19 cellular contexts compared by ENCODE assay signal in genomic region chr17:45233423-45233924, GRCh38. TPM values are rescaled to one million over a fixed set of nuclear protein-coding genes. Genes with fewer than 3 reads are reported as not detected.
DNase-seq lines count a peak whose midpoint lies in the region; ATAC-seq and TF ChIP-seq lines count a peak whose summit lies in the region.
"Had no signal": no experiment of that assay in that cellular context is flagged by ENCODE, and none has a peak within 500 bp of the region (broad histone marks: within the 10 kb centered on the region; RNA-seq: fewer than 3 reads in every experiment).

No MANE protein-coding gene starts in this region.

- DNase-seq in activated effector memory CD4-positive, alpha-beta T cell treated with anti-CD3 and anti-CD28 coated beads, Interleukin-2, amount 50 U/mL, for 16 hours = peak; percentile 61
- DNase-seq in activated effector memory CD4-positive, alpha-beta T cell treated with Interleukin-2 at 50 U/mL for 16 hours = no peak
- peak; percentile 53 for DNase-seq in RWPE2 (ENCODE audit: low spot score)
- no peak for DNase-seq in effector memory CD4-positive, alpha-beta T cell
- DNase-seq in spleen = peak; percentile 72
- no peak for DNase-seq in PC-3
- DNase-seq: activated CD8-positive, alpha-beta memory T cell treated with anti-CD3 and anti-CD28 coated beads, Interleukin-2, amount 50 U/mL, for 4 hours; H7; KBM-7; left ventricle myocardium inferior; mucosa of descending colon; NCI-H2081; NCI-H510A; uterus had no signal

- POLR2A ChIA-PET in PC-3 (lab: Charles Lee; ENCODE audit: unreplicated experiment) = no interaction called here

- whole genome bisulfite sequencing in spleen, 5 donors = 76 to 86% (median 79%) methylated on average over 8 of the region's 8 CpGs

- H2AFZ ChIP-seq in PC-3 (ENCODE audit: low read length) = no peak overlapping the region

- ATAC-seq in RWPE2 (ENCODE audit: low read depth) = no peak
- ATAC-seq in PC-3 = no peak
- no peak for ATAC-seq in HG03097 (IDR thresholded peaks at IDR 0.05; ENCODE audit: low FRiP score, unreplicated experiment)
- no peak for ATAC-seq in GM19328 (IDR thresholded peaks at IDR 0.05; ENCODE audit: unreplicated experiment)
- ATAC-seq: mucosa of descending colon, right lobe of liver had no signal

- H3K4me3 ChIP-seq in RWPE2 (ENCODE audit: severe bottlenecking) (no peak overlapping the region), spleen (no peak overlapping the region), PC-3 (ENCODE audit: low read length) (no peak overlapping the region)
- no peak overlapping the region for H3K4me3 ChIP-seq in effector memory CD4-positive, alpha-beta T cell (ENCODE audit: insufficient read depth, low read depth, low read length, poor library complexity, severe bottlenecking)
- H3K4me3 ChIP-seq: cardiac muscle cell, left ventricle myocardium inferior, mucosa of descending colon, right lobe of liver, uterus had no signal

- H3K27me3 ChIP-seq in RWPE2 (ENCODE audit: insufficient read depth, poor library complexity, severe bottlenecking) = no peaks in the 10 kb centered on the region
- no peaks in the 10 kb centered on the region for H3K27me3 ChIP-seq in effector memory CD4-positive, alpha-beta T cell (replicated peaks; ENCODE audit: control insufficient read depth, insufficient read depth, low read length, poor library complexity, severe bottlenecking)
- peaks cover 0 to 10% (median 0%) of the 10 kb centered on the region in 7 donors for H3K27me3 ChIP-seq in spleen (replicated peaks in 1 of 7)
- H3K27me3 ChIP-seq in PC-3 (ENCODE audit: low read length) = no peaks in the 10 kb centered on the region
- H3K27me3 ChIP-seq: right lobe of liver, uterus had no signal

- no peaks in the 10 kb centered on the region for H3K36me3 ChIP-seq in RWPE2 (ENCODE audit: low read depth)
- peaks cover 53% of the 10 kb centered on the region for H3K36me3 ChIP-seq in effector memory CD4-positive, alpha-beta T cell (ENCODE audit: control insufficient read depth, insufficient read depth, low read length)
- peaks cover 2 to 84% (median 38%) of the 10 kb centered on the region in 6 donors for H3K36me3 ChIP-seq in spleen
- H3K36me3 ChIP-seq in PC-3 (ENCODE audit: low read depth, low read length) = no peaks in the 10 kb centered on the region
- H3K36me3 ChIP-seq: cardiac muscle cell, right lobe of liver, uterus had no signal

- peaks cover 20% of the 10 kb centered on the region for H3K4me1 ChIP-seq in RWPE2 (ENCODE audit: insufficient read depth, poor library complexity, severe bottlenecking)
- H3K4me1 ChIP-seq in effector memory CD4-positive, alpha-beta T cell (ENCODE audit: control insufficient read depth, insufficient read depth, low read length, poor library complexity, severe bottlenecking) = peaks cover 57% of the 10 kb centered on the region
- H3K4me1 ChIP-seq in spleen = peaks cover 20 to 80% (median 62%) of the 10 kb centered on the region in 6 donors
- peaks cover 27% of the 10 kb centered on the region for H3K4me1 ChIP-seq in PC-3 (ENCODE audit: insufficient read depth, low read length)
- H3K4me1 ChIP-seq: right lobe of liver, uterus had no signal

- intact Hi-C loops in spleen (cut with DNase I; ENCODE audit: low total_unique reads) = no loop called here
- intact Hi-C loops in PC-3 (cut with micrococcal nuclease) = no loop called here

- no peak overlapping the region for H3K9ac ChIP-seq in PC-3 (ENCODE audit: low read length)

- TF ChIP-seq CTCF in RWPE2 (IDR thresholded peaks at IDR 0.05; ENCODE audit: poor library complexity, severe bottlenecking) = no peak
- no peak for TF ChIP-seq CTCF in spleen (IDR thresholded peaks at IDR 0.05 in 8 of 11, conservative IDR thresholded peaks at IDR 0.05 in 3 of 11)
- no peak for TF ChIP-seq CTCF in PC-3 (conservative IDR thresholded peaks at IDR 0.05; ENCODE audit: low read depth, low read length)

- no peak overlapping the region for H3K4me2 ChIP-seq in PC-3 (ENCODE audit: low read length)

- H3K9me2 ChIP-seq in PC-3 (replicated peaks; ENCODE audit: low read length) = no peaks in the 10 kb centered on the region

- H3K79me2 ChIP-seq in PC-3 (ENCODE audit: low read length) = no peaks in the 10 kb centered on the region

- no peak overlapping the region for H3K27ac ChIP-seq in RWPE2 (ENCODE audit: poor library complexity, severe bottlenecking)
- peak overlapping the region; percentile 21 for H3K27ac ChIP-seq in effector memory CD4-positive, alpha-beta T cell (ENCODE audit: insufficient read depth, low read length, poor library complexity, severe bottlenecking)
- H3K27ac ChIP-seq in spleen = peak overlapping the region in 3 of 8 donors; percentile 23 to 99 (median 72)
- H3K27ac ChIP-seq in PC-3 (ENCODE audit: low read length) = no peak overlapping the region
- H3K27ac ChIP-seq: cardiac muscle cell, left ventricle myocardium inferior, right lobe of liver, uterus had no signal

- H3F3A ChIP-seq in PC-3 (ENCODE audit: low read length, unreplicated experiment) = no peaks in the 10 kb centered on the region

- no TSS peak for BruUV-seq in PC-3 (replicated peaks; lab: Mats Ljungman, UMichigan)

- no peaks in the 10 kb centered on the region for H4K20me1 ChIP-seq in PC-3 (ENCODE audit: low read length)

- no peak for TF ChIP-seq POLR2A in spleen (IDR thresholded peaks at IDR 0.05)

- H3K9me3 ChIP-seq in RWPE2 (ENCODE audit: severe bottlenecking) (no peaks in the 10 kb centered on the region), spleen (no peaks in the 10 kb centered on the region), PC-3 (ENCODE audit: low read length) (no peaks in the 10 kb centered on the region)
- H3K9me3 ChIP-seq in effector memory CD4-positive, alpha-beta T cell (ENCODE audit: control insufficient read depth, low read length) = no peaks in the 10 kb centered on the region
- H3K9me3 ChIP-seq: left ventricle myocardium inferior, mucosa of descending colon, right lobe of liver, uterus had no signal

- CTCF ChIA-PET in PC-3 (lab: Charles Lee) = interaction anchor here (0.7 kb wide), 1 partner anchor 44 kb away, joined by 4 read pairs; no protein-coding TSS in a partner anchor

RNA-seq across cellular contexts. Expression of gene FMNL1, which starts 11.8 kb away (rescaled TPM):
- 100 to 1,000 TPM; 113 to 281 (median 190) TPM for total RNA-seq in spleen
- polyA plus RNA-seq in spleen = 10 to 100 TPM; 40.8 to 71.8 (median 62.8) TPM
- 8.2 and 14.2 TPM in 2 replicates for total RNA-seq in PC-3 (2014; rRNA removed)

RNA-seq across cellular contexts. Expression of gene SPATA32, which starts 28.4 kb away (rescaled TPM):
- total RNA-seq in spleen (under 1 TPM in 1 of 7 donors, not detected in 6; 0.17 TPM), PC-3 (2014; rRNA removed) (not detected in 2 replicates)
- under 1 TPM in 2 of 3 donors, not detected in 1; 0.08 to 0.09 TPM for polyA plus RNA-seq in spleen
- total RNA-seq: left ventricle myocardium inferior, osteocyte, right lobe of liver, uterus had no signal
- polyA plus RNA-seq: cardiac muscle cell had no signal

Comparison
In these comparisons a context has a peak if more than half of its experiments do, and no peak if none do; other contexts are left out.
1. DNase-seq: peak in activated effector memory CD4-positive, alpha-beta T cell treated with anti-CD3 and anti-CD28 coated beads, Interleukin-2, amount 50 U/mL, for 16 hours (single experiment), RWPE2 (single experiment) and spleen (single experiment); none in activated effector memory CD4-positive, alpha-beta T cell treated with Interleukin-2 at 50 U/mL for 16 hours (single experiment), effector memory CD4-positive, alpha-beta T cell (0 of 3) and PC-3 (single experiment).